Comparison of ENCODE assay signal across 33 cellular contexts in genomic region chrX:151762802-151763201, GRCh38. TPM values are rescaled to one million over a fixed set of nuclear protein-coding genes. Genes with fewer than 3 reads are reported as not detected.
"Had no signal": no experiment of that assay in that cellular context is flagged by ENCODE, and none has a peak within 500 bp of the region (broad histone marks: within the 10 kb centered on the region; RNA-seq: fewer than 3 reads in every experiment).

No MANE protein-coding gene starts in this region.

- DNase-seq: activated B cell treated with CpG ODN at 0.5 μM for 24 hours; activated CD4-positive, alpha-beta T cell treated with anti-CD3 and anti-CD28 coated beads for 36 hours; activated effector memory CD4-positive, alpha-beta T cell treated with Interleukin-2 at 50 U/mL for 16 hours; activated naive CD4-positive, alpha-beta T cell treated with Interleukin-2 at 50 U/mL for 16 hours; activated T-cell treated with anti-CD3 and anti-CD28 coated beads for 4 hours; activated T-cell treated with anti-CD3 and anti-CD28 coated beads, Interleukin-2, amount 50 U/mL, for 72 hours; anterior cingulate cortex; body of pancreas; colonic mucosa; foreskin keratinocyte; heart left ventricle; hypothalamus; immature natural killer cell; ovary; sigmoid colon; small intestine; stimulated activated CD4-positive, alpha-beta T cell treated with anti-CD3 and anti-CD28 coated beads, Interleukin-4, amount 100 ng/mL, for 24 hours; trophoblast cell had no signal

- H3K9me3 Mint-ChIP-seq: activated B cell treated with CpG ODN at 0.5 μM for 24 hours; activated T-cell treated with anti-CD3 and anti-CD28 coated beads, Interleukin-2, amount 50 U/mL, for 72 hours; immature natural killer cell; stimulated activated effector memory CD8-positive, alpha-beta T cell treated with anti-CD3 and anti-CD28 coated beads, Interleukin-12 subunit alpha, Interleukin-12 subunit beta, amount 100 ng/mL, for 72 hours; stimulated activated naive CD8-positive, alpha-beta T cell treated with anti-CD3 and anti-CD28 coated beads, Interleukin-15, Interleukin-2, amounts not matched to agents 100 ng/mL and 50 ng/mL, for 24 hours had no signal

- H3K9me3 ChIP-seq: body of pancreas, colonic mucosa, esophagus muscularis mucosa, heart left ventricle, ovary, sigmoid colon, thoracic aorta, vagina had no signal

- H3K4me1 Mint-ChIP-seq: activated B cell treated with CpG ODN at 0.5 μM for 24 hours; activated CD4-positive, alpha-beta T cell treated with anti-CD3 and anti-CD28 coated beads for 36 hours; immature natural killer cell; stimulated activated effector memory CD8-positive, alpha-beta T cell treated with anti-CD3 and anti-CD28 coated beads, Interleukin-12 subunit alpha, Interleukin-12 subunit beta, amount 100 ng/mL, for 72 hours had no signal

- H3K27ac ChIP-seq: body of pancreas, colonic mucosa, esophagus muscularis mucosa, foreskin keratinocyte, heart left ventricle, ovary, sigmoid colon, thoracic aorta, vagina had no signal

- H3K27ac Mint-ChIP-seq: activated B cell treated with CpG ODN at 0.5 μM for 24 hours; activated CD4-positive, alpha-beta T cell treated with anti-CD3 and anti-CD28 coated beads for 36 hours; activated naive CD8-positive, alpha-beta T cell; activated T-cell treated with anti-CD3 and anti-CD28 coated beads, Interleukin-2, amount 50 U/mL, for 72 hours; immature natural killer cell; nephron; progenitor cell of endocrine pancreas; stimulated activated effector memory CD8-positive, alpha-beta T cell treated with anti-CD3 and anti-CD28 coated beads, Interleukin-12 subunit alpha, Interleukin-12 subunit beta, amount 100 ng/mL, for 72 hours; stimulated activated naive CD8-positive, alpha-beta T cell treated with anti-CD3 and anti-CD28 coated beads, Interleukin-15, Interleukin-2, amounts not matched to agents 100 ng/mL and 50 ng/mL, for 24 hours had no signal

- H3K36me3 Mint-ChIP-seq: activated naive CD8-positive, alpha-beta T cell; immature natural killer cell; stimulated activated effector memory CD8-positive, alpha-beta T cell treated with anti-CD3 and anti-CD28 coated beads, Interleukin-12 subunit alpha, Interleukin-12 subunit beta, amount 100 ng/mL, for 72 hours had no signal

- H3K27me3 Mint-ChIP-seq: activated CD4-positive, alpha-beta T cell treated with anti-CD3 and anti-CD28 coated beads for 36 hours; activated naive CD8-positive, alpha-beta T cell; progenitor cell of endocrine pancreas; stimulated activated naive CD8-positive, alpha-beta T cell treated with anti-CD3 and anti-CD28 coated beads, Interleukin-15, Interleukin-2, amounts not matched to agents 100 ng/mL and 50 ng/mL, for 24 hours had no signal

- H3K4me3 Mint-ChIP-seq: activated B cell treated with CpG ODN at 0.5 μM for 24 hours; activated CD4-positive, alpha-beta T cell treated with anti-CD3 and anti-CD28 coated beads for 36 hours; activated naive CD8-positive, alpha-beta T cell; activated T-cell treated with anti-CD3 and anti-CD28 coated beads, Interleukin-2, amount 50 U/mL, for 72 hours; immature natural killer cell; nephron; stimulated activated effector memory CD8-positive, alpha-beta T cell treated with anti-CD3 and anti-CD28 coated beads, Interleukin-12 subunit alpha, Interleukin-12 subunit beta, amount 100 ng/mL, for 72 hours; stimulated activated naive CD8-positive, alpha-beta T cell treated with anti-CD3 and anti-CD28 coated beads, Interleukin-15, Interleukin-2, amounts not matched to agents 100 ng/mL and 50 ng/mL, for 24 hours had no signal

- H3K36me3 ChIP-seq: colonic mucosa, esophagus muscularis mucosa, heart left ventricle, ovary, sigmoid colon, thoracic aorta, vagina had no signal

- ATAC-seq: activated CD4-positive, alpha-beta T cell treated with anti-CD3 and anti-CD28 coated beads for 36 hours; activated T-cell treated with anti-CD3 and anti-CD28 coated beads, Interleukin-2, amount 50 U/mL, for 72 hours; body of pancreas; foreskin keratinocyte; heart left ventricle; left lobe of liver; stimulated activated effector memory CD8-positive, alpha-beta T cell treated with anti-CD3 and anti-CD28 coated beads, Interleukin-12 subunit alpha, Interleukin-12 subunit beta, amount 100 ng/mL, for 72 hours had no signal

- H3K4me1 ChIP-seq: body of pancreas, colonic mucosa, esophagus muscularis mucosa, foreskin keratinocyte, heart left ventricle, sigmoid colon, vagina had no signal

- H3K27me3 ChIP-seq: body of pancreas, colonic mucosa, esophagus muscularis mucosa, foreskin keratinocyte, heart left ventricle, ovary, sigmoid colon, vagina had no signal

- H3K4me3 ChIP-seq: body of pancreas, colonic mucosa, esophagus muscularis mucosa, heart left ventricle, lung, ovary, sigmoid colon, thoracic aorta, vagina had no signal

RNA-seq across cellular contexts. Expression of gene CNGA2, which starts 28.3 kb away (rescaled TPM):
- total RNA-seq: activated B cell treated with CpG ODN at 0.5 μM for 24 hours; activated CD4-positive, alpha-beta T cell treated with anti-CD3 and anti-CD28 coated beads for 36 hours; activated T-cell treated with anti-CD3 and anti-CD28 coated beads, Interleukin-2, amount 50 U/mL, for 72 hours; body of pancreas; colonic mucosa; esophagus muscularis mucosa; foreskin keratinocyte; heart left ventricle; kidney epithelial cell; left lobe of liver; lung; mucosa of gallbladder; ovary; progenitor cell of endocrine pancreas; renal cortical epithelial cell; sigmoid colon; subcutaneous adipose tissue; T-helper 1 cell treated with Interleukin-12 subunit alpha and Interleukin-12 subunit beta and Interleukin-4 antibody, amounts not matched to agents 30 ng/mL and 1 ng/mL, for 36 hours; thoracic aorta; vagina had no signal

RNA-seq across cellular contexts. Expression of gene FATE1, which starts 47.0 kb away (rescaled TPM):
- total RNA-seq: activated B cell treated with CpG ODN at 0.5 μM for 24 hours; activated CD4-positive, alpha-beta T cell treated with anti-CD3 and anti-CD28 coated beads for 36 hours; activated T-cell treated with anti-CD3 and anti-CD28 coated beads, Interleukin-2, amount 50 U/mL, for 72 hours; body of pancreas; colonic mucosa; esophagus muscularis mucosa; foreskin keratinocyte; kidney epithelial cell; left lobe of liver; ovary; progenitor cell of endocrine pancreas; renal cortical epithelial cell; sigmoid colon; subcutaneous adipose tissue; T-helper 1 cell treated with Interleukin-12 subunit alpha and Interleukin-12 subunit beta and Interleukin-4 antibody, amounts not matched to agents 30 ng/mL and 1 ng/mL, for 36 hours; thoracic aorta; vagina had no signal
